8 cellular contexts compared by ENCODE assay signal in the genomic region with DNA sequence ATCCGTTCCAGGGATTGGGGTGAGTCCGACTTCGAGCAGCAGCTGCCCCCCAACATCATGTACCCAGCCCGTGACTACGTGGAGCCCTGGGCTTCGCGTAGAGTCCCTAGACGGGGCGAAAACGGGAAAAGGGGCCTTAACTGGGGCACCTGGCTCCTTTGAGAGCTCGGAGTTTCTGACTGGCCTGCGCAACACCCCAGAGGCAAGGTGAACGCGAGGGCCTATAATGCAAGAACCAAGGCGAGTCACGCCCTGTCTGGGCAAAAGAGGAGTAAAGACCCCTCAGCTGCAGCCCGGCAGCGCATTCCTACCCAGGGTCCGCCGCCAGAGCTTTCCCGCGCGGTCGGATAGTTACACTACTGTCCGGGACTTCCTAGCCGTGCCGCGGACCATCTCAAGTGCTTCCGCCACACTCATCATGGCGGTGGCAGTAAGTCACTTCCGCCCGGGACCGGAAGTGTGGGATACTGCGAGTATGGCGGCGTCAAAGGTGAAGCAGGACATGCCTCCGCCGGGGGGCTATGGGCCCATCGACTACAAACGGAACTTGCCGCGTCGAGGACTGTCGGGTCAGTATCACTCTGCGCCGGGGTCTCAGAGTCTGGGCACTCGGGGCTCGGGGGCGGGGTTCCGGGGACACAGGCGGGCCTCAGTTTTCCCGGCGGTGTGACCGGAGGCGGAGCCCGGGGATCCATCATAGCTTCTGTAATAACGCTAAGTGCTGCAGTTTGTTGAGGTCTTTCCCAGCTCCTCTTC. TPM values are rescaled to one million over a fixed set of nuclear protein-coding genes. Genes with fewer than 3 reads are reported as not detected.
DNase-seq lines count a peak whose midpoint lies in the region; ATAC-seq, FAIRE-seq and TF ChIP-seq lines count a peak whose summit lies in the region.

Gene NDUFA13 (plus strand): TSS at position 462 of the 756 bp plus-strand sequence. CDS start 14 bp downstream, at position 476.

- DNase-seq in AG09319 (ENCODE audit: extremely low read depth, low read depth) (peak; percentile 70), NCI-H446 treated with DMSO at 0.1 percent for 48 hours (lab: John Stamatoyannopoulos, UW) (peak; percentile 87), keratinocyte (ENCODE audit: low read depth, low spot score) (peak; percentile 78)
- peak; percentile 93 to 98 for DNase-seq in central memory CD8-positive, alpha-beta T cell (ENCODE audit: low spot score in 2 of 2)
- DNase-seq in stimulated activated CD4-positive, alpha-beta T cell treated with anti-CD3 and anti-CD28 coated beads, Interleukin-12 subunit alpha, Interleukin-12 subunit beta, amount 100 ng/mL, for 48 hours (ENCODE audit: low read depth in 2 of 3, low spot score in 1 of 3), result peak; percentile 86 to 97 (median 89)

- H3K27me3 ChIP-seq in keratinocyte (ENCODE audit: control insufficient read depth, extremely low read depth, insufficient read depth, low read length), result no peaks in the 10 kb centered on the region

- peak within 1 kb of the TSS; percentile 72 for H3K27ac ChIP-seq in keratinocyte (ENCODE audit: control insufficient read depth, insufficient read depth, low read length)

- H3K4me1 ChIP-seq in keratinocyte (ENCODE audit: control insufficient read depth, extremely low read depth, insufficient read depth, low read length), result peaks cover 11% of the 10 kb centered on the region

- peak within 1 kb of the TSS; percentile 72 for H2AFZ ChIP-seq in keratinocyte (ENCODE audit: control insufficient read depth, low read length)

- dilution Hi-C loops in keratinocyte (cut with MboI; ENCODE audit: extremely low pct_ligation_motif_present, low sequenced_read_pairs), result no loop called here

- H4K20me1 ChIP-seq in keratinocyte (ENCODE audit: control insufficient read depth, extremely low read depth, insufficient read depth, low read length), result no peaks in the 10 kb centered on the region

- peaks cover 37% of the 10 kb centered on the region for H3K79me2 ChIP-seq in keratinocyte (ENCODE audit: control insufficient read depth, insufficient read depth, low read length)

- peak within 1 kb of the TSS; percentile 77 to 81 (median 77) for H3K4me3 ChIP-seq in keratinocyte (ENCODE audit: control insufficient read depth in 2 of 3, extremely low read depth in 1 of 3, insufficient read depth in 2 of 3, low read depth in 1 of 3, low read length in 3 of 3)

- H3K27ac Mint-ChIP-seq in central memory CD8-positive, alpha-beta T cell (ENCODE audit: low read depth), result peak within 1 kb of the TSS; percentile 95

- H3K9ac ChIP-seq in keratinocyte (ENCODE audit: control insufficient read depth, extremely low read depth, insufficient read depth, low read length), result peak within 1 kb of the TSS; percentile 81

- no peaks in the 10 kb centered on the region for H3K9me1 ChIP-seq in keratinocyte (ENCODE audit: control insufficient read depth, extremely low read depth, insufficient read depth, low read length)

- H3K36me3 ChIP-seq in keratinocyte (ENCODE audit: control insufficient read depth in 2 of 2, extremely low read depth in 1 of 2, insufficient read depth in 2 of 2, low read length in 2 of 2), result peaks cover 9 to 12% of the 10 kb centered on the region in 2 experiments

- H3K9me3 ChIP-seq in keratinocyte (ENCODE audit: control insufficient read depth, low read depth, low read length), result peaks cover 5% of the 10 kb centered on the region

- H3K4me1 Mint-ChIP-seq in central memory CD8-positive, alpha-beta T cell, result peaks cover 26% of the 10 kb centered on the region

- peak within 1 kb of the TSS; percentile 92 for H3K4me3 Mint-ChIP-seq in central memory CD8-positive, alpha-beta T cell

- no peaks in the 10 kb centered on the region for H3K27me3 Mint-ChIP-seq in central memory CD8-positive, alpha-beta T cell

- ATAC-seq in GM19043 (IDR thresholded peaks at IDR 0.05; ENCODE audit: low read depth, unreplicated experiment) (peak; percentile 79), HG03354 (IDR thresholded peaks at IDR 0.05; ENCODE audit: poor library complexity, severe bottlenecking, unreplicated experiment) (peak; percentile 90)
- ATAC-seq in activated CD4-positive, CD25-positive, alpha-beta regulatory T cell treated with anti-CD3 and anti-CD28 coated beads, Interleukin-2, amount 50 U/mL, for 24 hours, result peak; percentile 95
- ATAC-seq in central memory CD8-positive, alpha-beta T cell (replicated peaks; ENCODE audit: extremely low read depth, poor library complexity, severe bottlenecking), result peak; percentile 91

- TF ChIP-seq CTCF in AG09319 (IDR thresholded peaks at IDR 0.05; ENCODE audit: low read depth, low read length), result no peak; the same call in 1 of the 2 replicates
- peak in 1 of 3 experiments; percentile 1 for TF ChIP-seq CTCF in keratinocyte (optimal IDR thresholded peaks at IDR 0.05 in 1 of 3, IDR thresholded peaks at IDR 0.05 in 1 of 3, conservative IDR thresholded peaks at IDR 0.05 in 1 of 3; ENCODE audit: extremely low read depth in 1 of 3, insufficient read depth in 2 of 3, low read length in 3 of 3)

- FAIRE-seq in keratinocyte (lab: Jason Lieb, UNC), result peak; percentile 46

- peaks cover 25% of the 10 kb centered on the region for H3K36me3 Mint-ChIP-seq in central memory CD8-positive, alpha-beta T cell (ENCODE audit: insufficient read depth)

- H3K9me3 Mint-ChIP-seq in central memory CD8-positive, alpha-beta T cell, result no peaks in the 10 kb centered on the region

- H3K4me2 ChIP-seq in keratinocyte (ENCODE audit: control insufficient read depth, extremely low read depth, insufficient read depth, low read depth, low read length), result peak within 1 kb of the TSS; percentile 65

RNA-seq across cellular contexts. Expression of gene NDUFA13, which starts in this region (rescaled TPM):
- polyA plus RNA-seq in keratinocyte, result 294 to 475 TPM (median 343 TPM) in 3 replicates
- 523 TPM for polyA plus RNA-seq in keratinocyte (2011; ENCODE audit: low read depth)
- 167 and 490 TPM in 2 replicates for polyA plus RNA-seq in keratinocyte (2011; cell fraction: cytosol; rRNA removed)
- 169 and 188 TPM in 2 replicates for polyA plus RNA-seq in keratinocyte (2011; cell fraction: nucleus; rRNA removed)
- 285 and 463 TPM in 2 replicates for polyA plus RNA-seq in keratinocyte (2012; ENCODE audit: low replicate concordance)
- polyA minus RNA-seq in keratinocyte, result 116 to 149 TPM (median 142 TPM) in 3 replicates
- polyA minus RNA-seq in keratinocyte (2011; cell fraction: cytosol; rRNA and poly(A)+ RNA removed), result 191 TPM
- polyA minus RNA-seq in keratinocyte (2011; cell fraction: nucleus; rRNA and poly(A)+ RNA removed), result 36.9 and 41.3 TPM in 2 replicates

Comparison
In these comparisons a context has a peak if more than half of its experiments do, and no peak if none do; other contexts are left out.
1. Peak in every context shown above with its lines: DNase-seq, ATAC-seq, H3K4me3 ChIP-seq and H3K27ac ChIP-seq.